25 cellular contexts compared by ENCODE assay signal in the genomic region with DNA sequence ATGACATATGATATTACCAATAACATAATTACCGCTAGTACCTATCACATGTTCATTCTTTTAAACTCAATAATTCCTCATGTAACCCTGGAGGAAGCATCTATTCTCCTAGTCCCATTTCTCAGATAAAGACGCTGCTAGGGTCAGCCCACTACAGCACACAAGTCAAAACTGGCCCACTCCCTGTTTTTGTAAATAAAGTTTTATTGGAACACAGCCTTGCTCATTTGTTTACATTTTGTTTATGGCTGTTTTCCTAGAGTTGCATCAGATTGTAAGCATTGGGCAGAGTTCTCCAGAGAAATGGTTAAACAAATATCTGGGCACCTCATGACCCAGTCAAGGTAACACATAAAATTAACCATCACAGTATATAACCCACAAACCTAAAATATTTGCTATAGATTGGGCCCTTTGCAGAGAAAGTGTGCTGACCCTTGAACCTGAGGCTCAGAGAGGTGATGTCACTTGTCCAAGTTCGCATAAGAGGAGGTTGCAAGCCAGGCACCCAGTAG.
"Had no signal": no experiment of that assay in that cellular context is flagged by ENCODE, and none has a peak within 500 bp of the region (broad histone marks: within the 10 kb centered on the region; RNA-seq: fewer than 3 reads in every experiment).

No MANE protein-coding gene starts in this region.

- H3K9ac ChIP-seq: parathyroid adenoma had no signal

- DNase-seq: colonic mucosa; effector CD8-positive, alpha-beta T cell; endodermal cell; foreskin fibroblast; gastrocnemius medialis; head of caudate nucleus; left ventricle myocardium superior; lower lobe of right lung; naive thymus-derived CD8-positive, alpha-beta T cell; nephron progenitor cell; sigmoid colon; stimulated activated CD4-positive, alpha-beta T cell treated with anti-CD3 and anti-CD28 coated beads, Interleukin-2, amount 100 ng/mL, for 24 hours; stimulated activated CD4-positive, alpha-beta T cell treated with anti-CD3 and anti-CD28 coated beads, Interleukin-4, amount 100 ng/mL, for 24 hours; stimulated activated naive CD4-positive, alpha-beta T cell treated with Interleukin-2 at 50 U/mL for 16 hours; stomach; thyroid gland; trophoblast cell had no signal

- FAIRE-seq: keratinocyte had no signal

- H3K79me2 ChIP-seq: parathyroid adenoma had no signal

- H3K27ac ChIP-seq: colonic mucosa, epithelial cell of prostate, lower lobe of right lung, neutrophil, parathyroid adenoma, prostate gland, right atrium auricular region, sigmoid colon, stomach, thyroid gland had no signal

- H2AFZ ChIP-seq: parathyroid adenoma had no signal

- ATAC-seq: esophagus mucosa; left ventricle myocardium superior; lower lobe of right lung; naive thymus-derived CD8-positive, alpha-beta T cell; stimulated activated effector memory CD8-positive, alpha-beta T cell treated with anti-CD3 and anti-CD28 coated beads, Interleukin-12 subunit alpha, Interleukin-12 subunit beta, amount 100 ng/mL, for 72 hours had no signal

- H3K27me3 ChIP-seq: colonic mucosa, gastrocnemius medialis, neutrophil, right atrium auricular region, sigmoid colon, stomach, thyroid gland had no signal

- H3K9me3 ChIP-seq: colonic mucosa, gastrocnemius medialis, lower lobe of right lung, neutrophil, prostate gland, right atrium auricular region, sigmoid colon, stomach, thyroid gland had no signal

- H3K36me3 ChIP-seq: colonic mucosa, gastrocnemius medialis, lower lobe of right lung, neutrophil, prostate gland, sigmoid colon, thyroid gland had no signal

- H3K4me1 ChIP-seq: colonic mucosa, lower lobe of right lung, parathyroid adenoma, prostate gland, thyroid gland had no signal

- H3K4me3 ChIP-seq: colonic mucosa, gastrocnemius medialis, lower lobe of right lung, prostate gland, right atrium auricular region, sigmoid colon, stomach, thyroid gland had no signal
